Comparison of ENCODE assay signal across 8 cellular contexts in the genomic region with DNA sequence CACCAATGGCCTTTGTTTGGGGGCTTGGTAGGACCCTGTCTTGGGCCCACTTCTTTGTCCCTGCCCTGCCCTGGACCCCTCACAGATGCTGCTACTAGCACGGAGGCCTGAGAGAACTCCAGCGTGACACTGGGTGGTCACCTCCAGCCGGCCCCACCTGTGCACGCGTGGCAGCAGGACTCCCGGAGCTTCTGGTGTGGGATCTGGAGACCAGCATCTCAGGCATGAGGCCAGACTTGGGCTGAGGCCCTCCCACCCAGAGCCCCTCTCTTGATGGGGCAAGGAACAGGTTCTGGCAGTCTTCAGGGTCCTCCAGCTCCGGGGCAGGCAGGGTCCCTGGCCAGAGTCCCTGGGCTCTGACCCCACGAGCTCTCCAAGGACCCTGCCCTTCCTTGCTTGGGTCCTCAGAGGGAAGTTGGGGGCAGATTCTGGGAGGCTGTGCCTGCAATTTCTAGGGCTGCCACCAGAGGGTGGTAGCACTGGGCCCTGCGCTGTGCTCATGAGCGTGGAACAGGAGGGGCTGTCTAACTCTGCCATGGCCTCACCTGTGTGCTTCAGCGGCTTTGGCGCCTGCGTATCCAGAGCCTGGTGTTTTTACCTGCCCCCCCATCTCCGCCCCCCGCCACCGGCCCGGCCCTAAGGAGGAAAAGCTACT. TPM values are rescaled to one million over a fixed set of nuclear protein-coding genes. Genes with fewer than 3 reads are reported as not detected.
DNase-seq lines count a peak whose midpoint lies in the region; ATAC-seq and TF ChIP-seq lines count a peak whose summit lies in the region.

No MANE protein-coding gene starts in this region.

- intact Hi-C loops in A673 (cut with micrococcal nuclease; ENCODE audit: unreplicated experiment), result no loop called here

- H3K36me3 ChIP-seq in A673 (ENCODE audit: insufficient read depth, low read length, poor library complexity, severe bottlenecking), result no peaks in the 10 kb centered on the region

- BruUV-seq in A673 (replicated peaks; lab: Mats Ljungman, UMichigan), result no TSS peak

- CTCF ChIA-PET in A673 (lab: Charles Lee) (interaction anchor here (0.6 kb wide), 2 partner anchors 21 to 215 kb away, joined by 7 to 12 read pairs; partner anchors contain the start of genes GNPTG and TSR3), RWPE1 (lab: Yijun Ruan, JAX) (interaction anchor here (0.5 to 0.9 kb wide), 6 partner anchors 11 to 470 kb away, joined by 3 read pairs; no protein-coding TSS in a partner anchor)

- no peak for DNase-seq in A673 (ENCODE audit: low spot score)
- DNase-seq in ELF-1 (ENCODE audit: low read depth, low spot score), result peak; percentile 91
- no peak for DNase-seq in RWPE1 (ENCODE audit: low spot score)
- peak; percentile 79 for DNase-seq in iPS-NIHi11 (ENCODE audit: low spot score)
- DNase-seq in kidney tubule cell (ENCODE audit: low spot score), result no peak
- no peak for DNase-seq in GM19240 (ENCODE audit: insufficient read length, low spot score)

- POLR2A ChIA-PET in A673 (lab: Charles Lee; ENCODE audit: low non-redundant PET) (interaction anchor here (0.7 kb wide), 1 partner anchor 16 kb away, joined by 3 read pairs; no protein-coding TSS in a partner anchor), RWPE1 (lab: Yijun Ruan, JAX; ENCODE audit: low non-redundant PET) (no interaction called here)

- TF ChIP-seq POLR2A in GM18505 (IDR thresholded peaks at IDR 0.05; ENCODE audit: borderline replicate concordance, extremely low read depth, insufficient read depth, insufficient read length), result no peak

- H3K27me3 ChIP-seq in A673 (replicated peaks; ENCODE audit: insufficient read depth, low read depth, low read length, poor library complexity), result peaks cover 41% of the 10 kb centered on the region

- H3K27ac ChIP-seq in A673 (ENCODE audit: low read depth, low read length, poor library complexity, severe bottlenecking) (no peak overlapping the region), RWPE1 (no peak overlapping the region)

- no peaks in the 10 kb centered on the region for H3K9me3 ChIP-seq in A673 (ENCODE audit: low read depth, low read length, poor library complexity, severe bottlenecking)

- peak; percentile 60 for TF ChIP-seq CTCF in A673 (conservative IDR thresholded peaks at IDR 0.05; ENCODE audit: low read depth, low read length)
- peak; percentile 29 for TF ChIP-seq CTCF in RWPE1 (conservative IDR thresholded peaks at IDR 0.05; ENCODE audit: low read depth)

- no peak overlapping the region for H3K4me3 ChIP-seq in A673 (ENCODE audit: low read depth, low read length, poor library complexity, severe bottlenecking)

- peaks cover 11% of the 10 kb centered on the region for H3K4me1 ChIP-seq in A673 (ENCODE audit: insufficient read depth, low read length, poor library complexity, severe bottlenecking)

- ATAC-seq in GM21528 (IDR thresholded peaks at IDR 0.05; ENCODE audit: low FRiP score, unreplicated experiment), result no peak
- ATAC-seq in GM18505 (IDR thresholded peaks at IDR 0.05; ENCODE audit: unreplicated experiment), result no peak

RNA-seq across cellular contexts. Expression of gene BAIAP3, which starts 3.1 kb away (rescaled TPM):
- total RNA-seq in A673 (2021), result 2.0 and 3.7 TPM in 2 replicates

RNA-seq across cellular contexts. Expression of gene UBE2I, which starts 21.0 kb away (rescaled TPM):
- total RNA-seq in A673 (2021), result 348 and 361 TPM in 2 replicates

RNA-seq across cellular contexts. Expression of gene TSR3, which starts 21.3 kb away (rescaled TPM):
- 55.0 and 57.2 TPM in 2 replicates for total RNA-seq in A673 (2021)

RNA-seq across cellular contexts. Expression of gene GNPTG, which starts 21.3 kb away (rescaled TPM):
- 20.9 and 32.7 TPM in 2 replicates for total RNA-seq in A673 (2021)

Comparison
In these comparisons a context has a peak if more than half of its experiments do, and no peak if none do; other contexts are left out.
1. DNase-seq: peak in ELF-1 (single experiment) and iPS-NIHi11 (single experiment); none in A673 (single experiment), RWPE1 (single experiment), kidney tubule cell (single experiment) and GM19240 (single experiment).